13 cellular contexts compared by ENCODE assay signal in genomic region chr12:2247109-2247508, GRCh38.
"Had no signal": no experiment of that assay in that cellular context is flagged by ENCODE, and none has a peak within 500 bp of the region (broad histone marks: within the 10 kb centered on the region; RNA-seq: fewer than 3 reads in every experiment).

No MANE protein-coding gene starts in this region.

- H3K27me3 ChIP-seq: colonic mucosa, foreskin keratinocyte, left lung had no signal

- H3K36me3 ChIP-seq: colonic mucosa, left lung had no signal

- H3K27ac ChIP-seq: colonic mucosa, foreskin keratinocyte, left lung, parathyroid adenoma had no signal

- H3K79me2 ChIP-seq: parathyroid adenoma had no signal

- H3K9me3 Mint-ChIP-seq: activated CD4-positive, alpha-beta memory T cell treated with anti-CD3 and anti-CD28 coated beads, Interleukin-2, amount 10 ng/mL, durations not matched to agents 7 days and 5 days; activated naive CD8-positive, alpha-beta T cell treated with anti-CD3 and anti-CD28 coated beads, Interleukin-2, amount 50 U/mL, for 24 hours; type B pancreatic cell had no signal

- H2AFZ ChIP-seq: parathyroid adenoma had no signal

- H3K27ac Mint-ChIP-seq: activated CD4-positive, alpha-beta memory T cell treated with anti-CD3 and anti-CD28 coated beads, Interleukin-2, amount 10 ng/mL, durations not matched to agents 7 days and 5 days; activated naive CD8-positive, alpha-beta T cell treated with anti-CD3 and anti-CD28 coated beads, Interleukin-2, amount 50 U/mL, for 24 hours; type B pancreatic cell had no signal

- H3K4me1 ChIP-seq: colonic mucosa, foreskin keratinocyte, parathyroid adenoma had no signal

- ATAC-seq: activated naive CD8-positive, alpha-beta T cell treated with anti-CD3 and anti-CD28 coated beads, Interleukin-2, amount 50 U/mL, for 24 hours; foreskin keratinocyte; left lung had no signal

- H3K4me3 ChIP-seq: colonic mucosa, left lung had no signal

- DNase-seq: activated CD4-positive, alpha-beta memory T cell treated with anti-CD3 and anti-CD28 coated beads, Interleukin-2, amount 10 ng/mL, durations not matched to agents 7 days and 5 days; activated CD8-positive, alpha-beta memory T cell treated with anti-CD3 and anti-CD28 coated beads, Interleukin-2, amount 50 U/mL, for 4 hours; activated naive CD8-positive, alpha-beta T cell treated with anti-CD3 and anti-CD28 coated beads, Interleukin-2, amount 50 U/mL, for 24 hours; caudate nucleus; colonic mucosa; foreskin keratinocyte; islet precursor cell; left lung; retina; small intestine; stimulated activated naive CD4-positive, alpha-beta T cell had no signal

- H3K4me3 Mint-ChIP-seq: activated CD4-positive, alpha-beta memory T cell treated with anti-CD3 and anti-CD28 coated beads, Interleukin-2, amount 10 ng/mL, durations not matched to agents 7 days and 5 days; activated naive CD8-positive, alpha-beta T cell treated with anti-CD3 and anti-CD28 coated beads, Interleukin-2, amount 50 U/mL, for 24 hours; type B pancreatic cell had no signal

- H3K9ac ChIP-seq: parathyroid adenoma had no signal

- H3K27me3 Mint-ChIP-seq: activated naive CD8-positive, alpha-beta T cell treated with anti-CD3 and anti-CD28 coated beads, Interleukin-2, amount 50 U/mL, for 24 hours had no signal

- H3K9me3 ChIP-seq: colonic mucosa, left lung had no signal

- H3K4me1 Mint-ChIP-seq: activated CD4-positive, alpha-beta memory T cell treated with anti-CD3 and anti-CD28 coated beads, Interleukin-2, amount 10 ng/mL, durations not matched to agents 7 days and 5 days; activated naive CD8-positive, alpha-beta T cell treated with anti-CD3 and anti-CD28 coated beads, Interleukin-2, amount 50 U/mL, for 24 hours had no signal
